Comparison of ENCODE assay signal across 19 cellular contexts in the genomic region with DNA sequence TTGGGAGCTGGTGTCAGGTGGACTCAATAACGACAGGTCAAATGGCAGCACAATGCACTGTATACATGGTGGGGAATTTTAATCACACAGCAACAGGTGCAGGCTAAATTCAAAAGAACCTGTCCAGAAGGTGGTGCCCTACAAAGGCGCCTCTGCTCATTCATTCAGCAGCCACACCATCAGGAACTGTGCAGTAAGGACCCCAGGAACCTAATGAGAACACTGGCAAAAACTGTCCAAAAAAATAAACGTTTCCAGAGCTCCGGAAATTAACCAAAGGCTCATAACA. TPM values are rescaled to one million over a fixed set of nuclear protein-coding genes. Genes with fewer than 3 reads are reported as not detected.
A peak's percentile ranks its signal among the peaks of the same experiment; 100 is the strongest.
DNase-seq lines count a peak whose midpoint lies in the region; ATAC-seq and TF ChIP-seq lines count a peak whose summit lies in the region.
"Had no signal": no experiment of that assay in that cellular context is flagged by ENCODE, and none has a peak within 500 bp of the region (broad histone marks: within the 10 kb centered on the region; RNA-seq: fewer than 3 reads in every experiment).

No MANE protein-coding gene starts in this region.

- H4K20me1 ChIP-seq in osteoblast (ENCODE audit: insufficient read depth, low read length) = no peaks in the 10 kb centered on the region

- intact Hi-C loops in posterior cingulate gyrus (cut with DNase I) = no loop called here

- H3K4me2 ChIP-seq in osteoblast (ENCODE audit: insufficient read depth, low read length) = no peak overlapping the region

- DNase-seq in HT-29 (ENCODE audit: low spot score) (peak; percentile 54), WTC11 (ENCODE audit: low spot score) (no peak), osteoblast (ENCODE audit: insufficient read length, low spot score, missing footprints) (no peak), EL (no peak), posterior cingulate gyrus (no peak)
- DNase-seq: activated CD4-positive, alpha-beta T cell treated with anti-CD3 and anti-CD28 coated beads, Interleukin-2, amount 10 ng/mL, durations not matched to agents 24 days and 14 days; activated CD8-positive, alpha-beta memory T cell treated with anti-CD3 and anti-CD28 coated beads, Interleukin-2, amount 50 U/mL, for 48 hours; activated gamma-delta T cell treated with Interleukin-2 at 50 U/mL for 16 hours; CD8-positive, alpha-beta T cell; cerebellar nuclear complex; GOT3; heart right ventricle; immature natural killer cell; lower lobe of right lung; NCI-H1436 treated with DMSO at 0.1 percent for 48 hours; testis had no signal

- peak overlapping the region; percentile 83 for H3K27ac Mint-ChIP-seq in WTC11
- H3K27ac Mint-ChIP-seq: activated CD4-positive, alpha-beta T cell treated with anti-CD3 and anti-CD28 coated beads, Interleukin-2, amount 10 ng/mL, durations not matched to agents 24 days and 14 days; CD8-positive, alpha-beta T cell had no signal

- peaks cover 17% of the 10 kb centered on the region for H3K36me3 ChIP-seq in osteoblast (ENCODE audit: insufficient read depth, low read length)

- H3K4me1 Mint-ChIP-seq in WTC11 = peaks cover 53% of the 10 kb centered on the region
- H3K4me1 Mint-ChIP-seq: activated CD4-positive, alpha-beta T cell treated with anti-CD3 and anti-CD28 coated beads, Interleukin-2, amount 10 ng/mL, durations not matched to agents 24 days and 14 days; immature natural killer cell had no signal

- H3K79me2 ChIP-seq in osteoblast (ENCODE audit: insufficient read depth, low read length) = no peaks in the 10 kb centered on the region

- CTCF ChIA-PET in WTC11 (lab: Charles Lee) = interaction anchor here (1.0 to 1.8 kb wide), 6 partner anchors 10 to 170 kb away, joined by 4 to 7 read pairs (median 5); a partner anchor contains a TSS

- no peak overlapping the region for H3K4me3 ChIP-seq in osteoblast (ENCODE audit: insufficient read depth, low read length)
- H3K4me3 ChIP-seq: heart right ventricle, lower lobe of right lung, testis had no signal

- peaks cover 23% of the 10 kb centered on the region for H3K4me1 ChIP-seq in osteoblast (ENCODE audit: insufficient read depth, low read length)

- peaks cover 3% of the 10 kb centered on the region for H3K27me3 Mint-ChIP-seq in WTC11 (ENCODE audit: low read depth)

- POLR2A ChIA-PET in WTC11 (lab: Charles Lee) = no interaction called here

- H3K4me3 Mint-ChIP-seq in WTC11 = no peak overlapping the region
- H3K4me3 Mint-ChIP-seq: activated CD4-positive, alpha-beta T cell treated with anti-CD3 and anti-CD28 coated beads, Interleukin-2, amount 10 ng/mL, durations not matched to agents 24 days and 14 days; CD8-positive, alpha-beta T cell; immature natural killer cell had no signal

- H3K27ac ChIP-seq in osteoblast (ENCODE audit: low read depth, low read length) = no peak overlapping the region
- H3K27ac ChIP-seq: lower lobe of right lung had no signal

- H3K36me3 Mint-ChIP-seq in WTC11 = peaks cover 64% of the 10 kb centered on the region

- ATAC-seq in WTC11 = peak; percentile 8; the same call in 1 of the 2 replicates
- no peak for ATAC-seq in GM21390 (IDR thresholded peaks at IDR 0.05; ENCODE audit: unreplicated experiment)
- ATAC-seq: CD8-positive, alpha-beta T cell; heart right ventricle; lower lobe of right lung; Right ventricle myocardium inferior had no signal

- TF ChIP-seq CTCF in GM12873 (IDR thresholded peaks at IDR 0.05; ENCODE audit: insufficient read depth, low read depth, low read length, missing control alignments) (peak; percentile 19), WTC11 (IDR thresholded peaks at IDR 0.05) (no peak), osteoblast (IDR thresholded peaks at IDR 0.05; ENCODE audit: extremely low read depth, low read depth, low read length) (peak; percentile 5)

- no peak overlapping the region for H2AFZ ChIP-seq in osteoblast (ENCODE audit: low read length)

- peaks cover 40% of the 10 kb centered on the region for H3K9me3 Mint-ChIP-seq in WTC11

- H3K9me3 ChIP-seq in osteoblast (ENCODE audit: low read depth, low read length) = peaks cover 3% of the 10 kb centered on the region
- H3K9me3 ChIP-seq: testis had no signal

- H3K27me3 ChIP-seq in osteoblast (ENCODE audit: insufficient read depth, low read length) = no peaks in the 10 kb centered on the region
- H3K27me3 ChIP-seq: heart right ventricle, testis had no signal

TF ChIP-seq in WTC11, 78 proteins besides CTCF, POLR2A, EP300 and RAD21:
- TF ChIP-seq MYBL2 (CRISPR knock-in tag; IDR thresholded peaks at IDR 0.05) = no peak
- TF ChIP-seq ZBTB21 (CRISPR knock-in tag; IDR thresholded peaks at IDR 0.05; ENCODE audit: borderline replicate concordance) = no peak
- no peak for TF ChIP-seq SOX15 (CRISPR knock-in tag; IDR thresholded peaks at IDR 0.05)
- no peak for TF ChIP-seq FOXP1 (CRISPR knock-in tag; IDR thresholded peaks at IDR 0.05; ENCODE audit: borderline replicate concordance)
- no peak for TF ChIP-seq EMX1 (CRISPR knock-in tag; IDR thresholded peaks at IDR 0.05)
- no peak for TF ChIP-seq ETV6 (CRISPR knock-in tag; IDR thresholded peaks at IDR 0.05)
- no peak for TF ChIP-seq JUN (CRISPR knock-in tag; IDR thresholded peaks at IDR 0.05)
- TF ChIP-seq, protein P1, sequence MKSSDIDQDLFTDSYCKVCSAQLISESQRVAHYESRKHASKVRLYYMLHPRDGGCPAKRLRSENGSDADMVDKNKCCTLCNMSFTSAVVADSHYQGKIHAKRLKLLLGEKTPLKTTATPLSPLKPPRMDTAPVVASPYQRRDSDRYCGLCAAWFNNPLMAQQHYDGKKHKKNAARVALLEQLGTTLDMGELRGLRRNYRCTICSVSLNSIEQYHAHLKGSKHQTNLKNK (CRISPR knock-in tag; IDR thresholded peaks at IDR 0.05) = no peak
- TF ChIP-seq CREM (CRISPR knock-in tag; IDR thresholded peaks at IDR 0.05) = no peak
- TF ChIP-seq ZNF671 (CRISPR knock-in tag; IDR thresholded peaks at IDR 0.05) = no peak
- TF ChIP-seq KAT7 (CRISPR knock-in tag; IDR thresholded peaks at IDR 0.05; ENCODE audit: borderline replicate concordance) = no peak
- no peak for TF ChIP-seq NR3C1 (CRISPR knock-in tag; conservative IDR thresholded peaks at IDR 0.05; ENCODE audit: low read depth)
- no peak for TF ChIP-seq ZNF396 (CRISPR knock-in tag; IDR thresholded peaks at IDR 0.05; ENCODE audit: borderline replicate concordance)
- no peak for TF ChIP-seq ZNF423 (CRISPR knock-in tag; IDR thresholded peaks at IDR 0.05)
- TF ChIP-seq, protein P2, sequence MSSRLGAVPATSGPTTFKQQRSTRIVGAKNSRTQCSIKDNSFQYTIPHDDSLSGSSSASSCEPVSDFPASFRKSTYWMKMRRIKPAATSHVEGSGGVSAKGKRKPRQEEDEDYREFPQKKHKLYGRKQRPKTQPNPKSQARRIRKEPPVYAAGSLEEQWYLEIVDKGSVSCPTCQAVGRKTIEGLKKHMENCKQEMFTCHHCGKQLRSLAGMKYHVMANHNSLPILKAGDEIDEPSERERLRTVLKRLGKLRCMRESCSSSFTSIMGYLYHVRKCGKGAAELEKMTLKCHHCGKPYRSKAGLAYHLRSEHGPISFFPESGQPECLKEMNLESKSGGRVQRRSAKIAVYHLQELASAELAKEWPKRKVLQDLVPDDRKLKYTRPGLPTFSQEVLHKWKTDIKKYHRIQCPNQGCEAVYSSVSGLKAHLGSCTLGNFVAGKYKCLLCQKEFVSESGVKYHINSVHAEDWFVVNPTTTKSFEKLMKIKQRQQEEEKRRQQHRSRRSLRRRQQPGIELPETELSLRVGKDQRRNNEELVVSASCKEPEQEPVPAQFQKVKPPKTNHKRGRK (CRISPR knock-in tag; IDR thresholded peaks at IDR 0.05; ENCODE audit: borderline replicate concordance) = no peak
- TF ChIP-seq, protein P3, sequence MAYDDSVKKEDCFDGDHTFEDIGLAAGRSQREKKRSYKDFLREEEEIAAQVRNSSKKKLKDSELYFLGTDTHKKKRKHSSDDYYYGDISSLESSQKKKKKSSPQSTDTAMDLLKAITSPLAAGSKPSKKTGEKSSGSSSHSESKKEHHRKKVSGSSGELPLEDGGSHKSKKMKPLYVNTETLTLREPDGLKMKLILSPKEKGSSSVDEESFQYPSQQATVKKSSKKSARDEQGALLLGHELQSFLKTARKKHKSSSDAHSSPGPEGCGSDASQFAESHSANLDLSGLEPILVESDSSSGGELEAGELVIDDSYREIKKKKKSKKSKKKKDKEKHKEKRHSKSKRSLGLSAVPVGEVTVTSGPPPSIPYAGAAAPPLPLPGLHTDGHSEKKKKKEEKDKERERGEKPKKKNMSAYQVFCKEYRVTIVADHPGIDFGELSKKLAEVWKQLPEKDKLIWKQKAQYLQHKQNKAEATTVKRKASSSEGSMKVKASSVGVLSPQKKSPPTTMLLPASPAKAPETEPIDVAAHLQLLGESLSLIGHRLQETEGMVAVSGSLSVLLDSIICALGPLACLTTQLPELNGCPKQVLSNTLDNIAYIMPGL (CRISPR knock-in tag; IDR thresholded peaks at IDR 0.05) = no peak
- TF ChIP-seq ATF1 (CRISPR knock-in tag; IDR thresholded peaks at IDR 0.05) = no peak

RNA-seq across cellular contexts. Expression of a gene that starts 21.9 kb away (rescaled TPM):
- total RNA-seq in HT-29 (2014; rRNA removed; shearing (Covaris generic)) = 1.4 TPM in 1 of 2 replicates, not detected in the other
- total RNA-seq in WTC11 (2021) = 1.0 to 1.6 TPM (median 1.5 TPM) in 3 replicates
- 0.59 and 0.72 TPM in 2 replicates for total RNA-seq in osteoblast
- total RNA-seq: activated CD4-positive, alpha-beta T cell treated with anti-CD3 and anti-CD28 coated beads, Interleukin-2, amount 10 ng/mL, durations not matched to agents 24 days and 14 days; CD8-positive, alpha-beta T cell; lower lobe of right lung; Right ventricle myocardium inferior had no signal

RNA-seq across cellular contexts. Expression of a gene that starts 52.0 kb away (rescaled TPM):
- total RNA-seq in HT-29 (2014; rRNA removed; shearing (Covaris generic)) = 1.8 and 2.0 TPM in 2 replicates
- 24.4 to 32.4 TPM (median 30.7 TPM) in 3 replicates for total RNA-seq in WTC11 (2021)
- 8.5 and 15.6 TPM in 2 replicates for total RNA-seq in osteoblast
- total RNA-seq: activated CD4-positive, alpha-beta T cell treated with anti-CD3 and anti-CD28 coated beads, Interleukin-2, amount 10 ng/mL, durations not matched to agents 24 days and 14 days had no signal

RNA-seq across cellular contexts. Expression of a gene that starts 57.8 kb away (rescaled TPM):
- total RNA-seq in HT-29 (2014; rRNA removed; shearing (Covaris generic)) = 135 and 151 TPM in 2 replicates
- total RNA-seq in WTC11 (2021) (126 to 133 TPM (median 127 TPM) in 3 replicates), osteoblast (63.4 and 77.8 TPM in 2 replicates)
